ENCODE assay signal across 9 cellular contexts in genomic region chr19:3762130-3762473, GRCh38. TPM values are rescaled to one million over a fixed set of nuclear protein-coding genes. Genes with fewer than 3 reads are reported as not detected.
DNase-seq lines count a peak whose midpoint lies in the region; ATAC-seq, FAIRE-seq and TF ChIP-seq lines count a peak whose summit lies in the region.
"Had no signal": no experiment of that assay in that cellular context is flagged by ENCODE, and none has a peak within 500 bp of the region (broad histone marks: within the 10 kb centered on the region; RNA-seq: fewer than 3 reads in every experiment).

No MANE protein-coding gene starts in this region.

- peaks cover 40% of the 10 kb centered on the region for H3K4me1 Mint-ChIP-seq in activated CD4-positive, alpha-beta T cell treated with anti-CD3 and anti-CD28 coated beads for 36 hours

- H3K27me3 ChIP-seq in subcutaneous abdominal adipose tissue (ENCODE audit: control insufficient read depth in 5 of 5, insufficient read depth in 4 of 5, low read length in 5 of 5) = no peaks in the 10 kb centered on the region

- no peak for FAIRE-seq in kidney (lab: Jason Lieb, UNC)

- no peaks in the 10 kb centered on the region for H3K9me3 Mint-ChIP-seq in activated CD4-positive, alpha-beta T cell treated with anti-CD3 and anti-CD28 coated beads for 36 hours (ENCODE audit: low read depth)
- no peaks in the 10 kb centered on the region for H3K9me3 Mint-ChIP-seq in activated naive CD4-positive, alpha-beta T cell treated with anti-CD3 and anti-CD28 coated beads, Interleukin-2, amount 50 U/mL, for 72 hours

- peaks cover 3 to 18% of the 10 kb centered on the region in 2 donors for H3K4me1 ChIP-seq in kidney (ENCODE audit: control insufficient read depth in 1 of 2, insufficient read depth in 1 of 2, low read depth in 1 of 2, low read length in 2 of 2)
- peaks cover 0 to 40% (median 30%) of the 10 kb centered on the region in 5 donors for H3K4me1 ChIP-seq in subcutaneous abdominal adipose tissue (ENCODE audit: control insufficient read depth in 5 of 5, insufficient read depth in 5 of 5, low read length in 5 of 5)

- H3K9me3 ChIP-seq in kidney (ENCODE audit: control insufficient read depth in 1 of 2, low read length in 2 of 2) = no peaks in the 10 kb centered on the region
- H3K9me3 ChIP-seq in subcutaneous abdominal adipose tissue (ENCODE audit: control insufficient read depth in 5 of 5, low read length in 5 of 5) = no peaks in the 10 kb centered on the region

- CTCF ChIA-PET in activated CD4-positive, alpha-beta T cell treated with anti-CD3 and anti-CD28 coated beads for 36 hours (lab: Charles Lee) = interaction anchor here (0.7 to 2.7 kb wide), 11 partner anchors 10 to 812 kb away, joined by 3 to 28 read pairs (median 4); partner anchors contain the start of gene MATK

- no peak for DNase-seq in activated CD4-positive, alpha-beta T cell treated with anti-CD3 and anti-CD28 coated beads for 36 hours
- no peak for DNase-seq in activated CD4-positive, alpha-beta T cell treated with anti-CD3 and anti-CD28 coated beads for 48 hours
- DNase-seq in activated naive CD4-positive, alpha-beta T cell treated with anti-CD3 and anti-CD28 coated beads, Interleukin-2, amount 50 U/mL, for 72 hours (ENCODE audit: low spot score in 2 of 2) = no peak
- no peak for DNase-seq in kidney
- DNase-seq in Ammon's horn (ENCODE audit: low spot score) = no peak
- no peak for DNase-seq in GM10266 (ENCODE audit: extremely low spot score)
- DNase-seq in AG20443 (ENCODE audit: low spot score) = no peak

- peak overlapping the region in 1 of 2 donors; percentile 95 for H3K9ac ChIP-seq in kidney (ENCODE audit: low read length in 2 of 2)
- peak overlapping the region in 3 of 5 donors; percentile 93 to 98 (median 94) for H3K9ac ChIP-seq in subcutaneous abdominal adipose tissue (ENCODE audit: low read length in 5 of 5)

- H3K27ac Mint-ChIP-seq in activated CD4-positive, alpha-beta T cell treated with anti-CD3 and anti-CD28 coated beads for 36 hours = peak overlapping the region; percentile 99
- H3K27ac Mint-ChIP-seq in activated naive CD4-positive, alpha-beta T cell treated with anti-CD3 and anti-CD28 coated beads, Interleukin-2, amount 50 U/mL, for 72 hours = peak overlapping the region; percentile 98 to 99

- H3K27me3 Mint-ChIP-seq in activated CD4-positive, alpha-beta T cell treated with anti-CD3 and anti-CD28 coated beads for 36 hours = no peaks in the 10 kb centered on the region

- H3K36me3 Mint-ChIP-seq in activated CD4-positive, alpha-beta T cell treated with anti-CD3 and anti-CD28 coated beads for 36 hours (ENCODE audit: low read depth) = peaks cover 16% of the 10 kb centered on the region
- H3K36me3 Mint-ChIP-seq in activated naive CD4-positive, alpha-beta T cell treated with anti-CD3 and anti-CD28 coated beads, Interleukin-2, amount 50 U/mL, for 72 hours = peaks cover 7 to 14% of the 10 kb centered on the region in 2 donors

- POLR2A ChIA-PET in activated CD4-positive, alpha-beta T cell treated with anti-CD3 and anti-CD28 coated beads for 36 hours (lab: Charles Lee) = interaction anchor here (1.0 to 2.2 kb wide), 6 partner anchors 22 to 297 kb away, joined by 4 to 8 read pairs (median 5); partner anchors contain the start of gene DAPK3

- no peak for ATAC-seq in activated CD4-positive, alpha-beta T cell treated with anti-CD3 and anti-CD28 coated beads for 36 hours
- no peak for ATAC-seq in activated naive CD4-positive, alpha-beta T cell treated with anti-CD3 and anti-CD28 coated beads, Interleukin-2, amount 50 U/mL, for 72 hours

- intact Hi-C loops in activated CD4-positive, alpha-beta T cell treated with anti-CD3 and anti-CD28 coated beads for 36 hours (cut with DNase I, micrococcal nuclease) = loop anchor here (1.0 to 5.0 kb wide), 18 partner anchors 51 to 1960 kb away; partner anchors contain the start of genes FZR1 (in 2 of the 2), YJU2 (in 2 of the 2), CATSPERD (in 1 of the 2) and CHAF1A (in 1 of the 2)
- intact Hi-C loops in kidney (cut with DNase I) = no loop called here

- H3K27ac ChIP-seq in kidney (ENCODE audit: low read depth in 2 of 2, low read length in 2 of 2) (peak overlapping the region; percentile 99), subcutaneous abdominal adipose tissue (ENCODE audit: low read depth, low read length) (peak overlapping the region; percentile 98)

- peak overlapping the region; percentile 100 for H3K4me3 Mint-ChIP-seq in activated CD4-positive, alpha-beta T cell treated with anti-CD3 and anti-CD28 coated beads for 36 hours

- no peak for TF ChIP-seq CTCF in kidney (IDR thresholded peaks at IDR 0.05; ENCODE audit: borderline replicate concordance, extremely low read depth, insufficient read depth)
- TF ChIP-seq CTCF in GM10266 (IDR thresholded peaks at IDR 0.05; ENCODE audit: control insufficient read depth, insufficient read depth, low read depth, missing control alignments) = no peak

- H3K36me3 ChIP-seq in kidney (ENCODE audit: control insufficient read depth in 1 of 2, insufficient read depth in 2 of 2, low read length in 2 of 2) (peaks cover 2 to 9% of the 10 kb centered on the region in 2 donors), subcutaneous abdominal adipose tissue (ENCODE audit: control insufficient read depth in 5 of 5, insufficient read depth in 5 of 5, low read length in 5 of 5) (peaks cover 0 to 32% (median 24%) of the 10 kb centered on the region in 5 donors)

- H3K4me3 ChIP-seq in kidney (ENCODE audit: low read length in 2 of 2) (peak overlapping the region; percentile 90 to 96), subcutaneous abdominal adipose tissue (ENCODE audit: low read depth in 1 of 5, low read length in 5 of 5) (peak overlapping the region in 2 of 5 donors; percentile 93 to 96)

RNA-seq across cellular contexts. Expression of gene MRPL54, which starts 0.4 kb away (rescaled TPM):
- total RNA-seq in activated CD4-positive, alpha-beta T cell treated with anti-CD3 and anti-CD28 coated beads for 36 hours = 10 to 100 TPM; 54.8 to 63.9 TPM
- 10 to 100 TPM; 15.7 to 68.7 TPM for total RNA-seq in activated naive CD4-positive, alpha-beta T cell treated with anti-CD3 and anti-CD28 coated beads, Interleukin-2, amount 50 U/mL, for 72 hours
- total RNA-seq in kidney = 57.6 TPM
- polyA plus RNA-seq in kidney (ENCODE audit: insufficient read depth, low read depth, low replicate concordance) = 151 TPM

RNA-seq across cellular contexts. Expression of gene APBA3, which starts 0.6 kb away (rescaled TPM):
- 10 to 100 TPM; 29.8 to 37.1 TPM for total RNA-seq in activated CD4-positive, alpha-beta T cell treated with anti-CD3 and anti-CD28 coated beads for 36 hours
- 10 to 100 TPM; 44.6 to 61.7 TPM for total RNA-seq in activated naive CD4-positive, alpha-beta T cell treated with anti-CD3 and anti-CD28 coated beads, Interleukin-2, amount 50 U/mL, for 72 hours
- 27.5 TPM for total RNA-seq in kidney
- 17.1 TPM for polyA plus RNA-seq in kidney (ENCODE audit: insufficient read depth, low read depth, low replicate concordance)

RNA-seq across cellular contexts. Expression of gene RAX2, which starts 9.9 kb away (rescaled TPM):
- total RNA-seq in activated CD4-positive, alpha-beta T cell treated with anti-CD3 and anti-CD28 coated beads for 36 hours = not detected
- total RNA-seq in activated naive CD4-positive, alpha-beta T cell treated with anti-CD3 and anti-CD28 coated beads, Interleukin-2, amount 50 U/mL, for 72 hours = not detected
- total RNA-seq in kidney = not detected
- polyA plus RNA-seq in kidney (ENCODE audit: insufficient read depth, low read depth, low replicate concordance) = not detected
- polyA plus RNA-seq: BJ had no signal

RNA-seq across cellular contexts. Expression of gene MATK, which starts 24.1 kb away (rescaled TPM):
- 10 to 100 TPM; 24.3 to 30.1 TPM for total RNA-seq in activated CD4-positive, alpha-beta T cell treated with anti-CD3 and anti-CD28 coated beads for 36 hours
- total RNA-seq in activated naive CD4-positive, alpha-beta T cell treated with anti-CD3 and anti-CD28 coated beads, Interleukin-2, amount 50 U/mL, for 72 hours = 10 to 100 TPM in 1 of 2 donors, 1 to 10 TPM in 1; 7.4 to 27.8 TPM
- 2.7 TPM for total RNA-seq in kidney
- 4.2 TPM for polyA plus RNA-seq in kidney (ENCODE audit: insufficient read depth, low read depth, low replicate concordance)
- polyA plus RNA-seq: BJ had no signal

RNA-seq across cellular contexts. Expression of gene TJP3, which starts 53.9 kb away (rescaled TPM):
- total RNA-seq in activated CD4-positive, alpha-beta T cell treated with anti-CD3 and anti-CD28 coated beads for 36 hours = 1 to 10 TPM; 1.0 to 2.7 TPM
- 1 to 10 TPM; 2.6 to 6.3 TPM for total RNA-seq in activated naive CD4-positive, alpha-beta T cell treated with anti-CD3 and anti-CD28 coated beads, Interleukin-2, amount 50 U/mL, for 72 hours
- total RNA-seq in kidney = 26.5 TPM
- 32.5 TPM for polyA plus RNA-seq in kidney (ENCODE audit: insufficient read depth, low read depth, low replicate concordance)
- polyA plus RNA-seq: BJ had no signal
